ENCODE assay signal across 14 cellular contexts in genomic region chr12:89821901-89822300, GRCh38.
DNase-seq lines count a peak whose midpoint lies in the region; ATAC-seq and TF ChIP-seq lines count a peak whose summit lies in the region.
"Had no signal": no experiment of that assay in that cellular context is flagged by ENCODE, and none has a peak within 500 bp of the region (broad histone marks: within the 10 kb centered on the region; RNA-seq: fewer than 3 reads in every experiment).

No MANE protein-coding gene starts in this region.

- H3K9me3 Mint-ChIP-seq in stimulated activated naive B cell treated with anti-CD40 and anti-IgM and Interleukin-4, amounts not matched to agents 10 μg/mL and 1 μg/mL and 100 μg/mL, for 72 hours = peaks cover 0 to 4% of the 10 kb centered on the region in 2 donors
- H3K9me3 Mint-ChIP-seq: activated T-cell treated with anti-CD3 and anti-CD28 coated beads, Interleukin-2, amount 50 U/mL, for 4 hours had no signal

- no peak for TF ChIP-seq POLR2A in HCT116 (IDR thresholded peaks at IDR 0.05; ENCODE audit: borderline replicate concordance, extremely low read depth, insufficient read depth, insufficient read length)
- TF ChIP-seq POLR2A in spleen (IDR thresholded peaks at IDR 0.05) = no peak

- no peaks in the 10 kb centered on the region for H3K9me3 ChIP-seq in HCT116 (ENCODE audit: control insufficient read depth in 1 of 2, insufficient read depth in 1 of 2, low read depth in 1 of 2, low read length in 2 of 2)
- H3K9me3 ChIP-seq in spleen = no peaks in the 10 kb centered on the region
- H3K9me3 ChIP-seq in heart right ventricle = no peaks in the 10 kb centered on the region
- H3K9me3 ChIP-seq: stomach had no signal

- no peak overlapping the region for H3K4me2 ChIP-seq in HCT116 (ENCODE audit: low read length)

- peak; percentile 58 for ATAC-seq in GM19025 (IDR thresholded peaks at IDR 0.05; ENCODE audit: low read depth, unreplicated experiment)
- ATAC-seq in HCT116 = no peak
- ATAC-seq in HG03521 (IDR thresholded peaks at IDR 0.05; ENCODE audit: unreplicated experiment) = peak; percentile 54
- ATAC-seq in stimulated activated naive B cell treated with anti-CD40 and anti-IgM and Interleukin-4, amounts not matched to agents 10 μg/mL and 1 μg/mL and 100 μg/mL, for 72 hours (replicated peaks) = peak; percentile 56 to 76
- no peak for ATAC-seq in heart right ventricle
- ATAC-seq: activated T-cell treated with anti-CD3 and anti-CD28 coated beads, Interleukin-2, amount 50 U/mL, for 4 hours had no signal

- intact Hi-C loops in HCT116 (cut with micrococcal nuclease) (no loop called here), spleen (cut with DNase I; ENCODE audit: low total_unique reads) (no loop called here), heart right ventricle (cut with DNase I) (no loop called here)

- POLR2A ChIA-PET in HCT116 (lab: Charles Lee) = no interaction called here

- H3K27me3 Mint-ChIP-seq in stimulated activated naive B cell treated with anti-CD40 and anti-IgM and Interleukin-4, amounts not matched to agents 10 μg/mL and 1 μg/mL and 100 μg/mL, for 72 hours = no peaks in the 10 kb centered on the region
- H3K27me3 Mint-ChIP-seq: brain had no signal

- H3K4me1 ChIP-seq in HCT116 (ENCODE audit: control insufficient read depth in 1 of 2, insufficient read depth in 2 of 2, low read length in 2 of 2) = peaks cover 8 to 12% of the 10 kb centered on the region in 2 experiments; a peak in 3 of 4 replicates
- peaks cover 0 to 9% (median 0%) of the 10 kb centered on the region in 6 donors for H3K4me1 ChIP-seq in spleen
- H3K4me1 ChIP-seq in heart right ventricle = no peaks in the 10 kb centered on the region
- H3K4me1 ChIP-seq: stomach had no signal

- no peak for TF ChIP-seq RAD21 in HCT116 (IDR thresholded peaks at IDR 0.05; ENCODE audit: low read depth)

- H3K79me2 ChIP-seq in HCT116 (ENCODE audit: insufficient read depth, low read length) = no peaks in the 10 kb centered on the region

- RAD21 ChIA-PET in HCT116 (lab: Charles Lee; ENCODE audit: low non-redundant PET in 1 of 2, low total read pairs in 2 of 2, uncharacterized antibody in 2 of 2, unreplicated experiment in 2 of 2) = no interaction called here

- BruUV-seq in HCT116 (replicated peaks; lab: Mats Ljungman, UMichigan) = no TSS peak

- H2AFZ ChIP-seq in HCT116 (ENCODE audit: low read depth, low read length, poor library complexity, severe bottlenecking) = peak overlapping the region; percentile 27

- no peak overlapping the region for H3K27ac Mint-ChIP-seq in stimulated activated naive B cell treated with anti-CD40 and anti-IgM and Interleukin-4, amounts not matched to agents 10 μg/mL and 1 μg/mL and 100 μg/mL, for 72 hours
- H3K27ac Mint-ChIP-seq: brain had no signal

- peaks cover 17 to 40% of the 10 kb centered on the region in 2 donors for H3K4me1 Mint-ChIP-seq in stimulated activated naive B cell treated with anti-CD40 and anti-IgM and Interleukin-4, amounts not matched to agents 10 μg/mL and 1 μg/mL and 100 μg/mL, for 72 hours
- H3K4me1 Mint-ChIP-seq: brain had no signal

- no peaks in the 10 kb centered on the region for H3K36me3 Mint-ChIP-seq in stimulated activated naive B cell treated with anti-CD40 and anti-IgM and Interleukin-4, amounts not matched to agents 10 μg/mL and 1 μg/mL and 100 μg/mL, for 72 hours
- H3K36me3 Mint-ChIP-seq: brain had no signal

- CTCF ChIA-PET in HCT116 (lab: Charles Lee) = no interaction called here

- H3K27ac ChIP-seq in HCT116 (ENCODE audit: low read depth, low read length) (no peak overlapping the region), spleen (no peak overlapping the region), heart right ventricle (no peak overlapping the region)
- H3K27ac ChIP-seq: stomach, VCaP had no signal

- DNase-seq in HCT116 (ENCODE audit: low read depth, low spot score) = no peak
- no peak for DNase-seq in stimulated activated naive B cell treated with anti-CD40 and anti-IgM and Interleukin-4, amounts not matched to agents 10 μg/mL and 1 μg/mL and 100 μg/mL, for 72 hours
- DNase-seq in activated T-cell treated with anti-CD3 and anti-CD28 coated beads for 4 hours = no peak
- DNase-seq in spleen = no peak
- DNase-seq in heart right ventricle = no peak
- DNase-seq: activated T-cell treated with anti-CD3 and anti-CD28 coated beads, Interleukin-2, amount 50 U/mL, for 4 hours; hypothalamus; NCI-H2171 treated with DMSO at 0.1 percent for 48 hours; stimulated activated CD4-positive, alpha-beta T cell treated with anti-CD3 and anti-CD28 coated beads, Interleukin-4, amount 100 ng/mL, for 1 hour; stomach had no signal

- no peaks in the 10 kb centered on the region for H4K20me1 ChIP-seq in HCT116 (ENCODE audit: insufficient read depth)

- no peak overlapping the region for H3K4me3 ChIP-seq in HCT116 (replicated peaks in 1 of 2; ENCODE audit: low read depth in 1 of 2, low read length in 2 of 2)
- no peak overlapping the region for H3K4me3 ChIP-seq in spleen
- no peak overlapping the region for H3K4me3 ChIP-seq in heart right ventricle
- H3K4me3 ChIP-seq: stomach had no signal

- no peaks in the 10 kb centered on the region for H3K27me3 ChIP-seq in HCT116 (ENCODE audit: insufficient read depth, low read length)
- no peaks in the 10 kb centered on the region for H3K27me3 ChIP-seq in spleen (replicated peaks in 1 of 7)
- peaks cover 0 to 17% (median 0%) of the 10 kb centered on the region in 7 donors for H3K27me3 ChIP-seq in heart right ventricle
- H3K27me3 ChIP-seq: stomach had no signal

- H3K36me3 ChIP-seq in HCT116 (ENCODE audit: control insufficient read depth in 1 of 2, insufficient read depth in 2 of 2, low read length in 2 of 2) = no peaks in the 10 kb centered on the region
- no peaks in the 10 kb centered on the region for H3K36me3 ChIP-seq in spleen
- H3K36me3 ChIP-seq in heart right ventricle = no peaks in the 10 kb centered on the region
- H3K36me3 ChIP-seq: stomach had no signal

- no peaks in the 10 kb centered on the region for H3K9me2 ChIP-seq in HCT116 (ENCODE audit: insufficient read depth)

- TF ChIP-seq CTCF in HCT116 (IDR thresholded peaks at IDR 0.05 in 2 of 3, conservative IDR thresholded peaks at IDR 0.05 in 1 of 3; ENCODE audit: borderline replicate concordance in 1 of 3, insufficient read depth in 1 of 3, low read depth in 2 of 3, low read length in 2 of 3) (no peak), spleen (IDR thresholded peaks at IDR 0.05 in 8 of 11, conservative IDR thresholded peaks at IDR 0.05 in 3 of 11) (no peak), heart right ventricle (IDR thresholded peaks at IDR 0.05) (no peak)

- no peak overlapping the region for H3K9ac ChIP-seq in HCT116 (ENCODE audit: low read length)

- no peak overlapping the region for H3K4me3 Mint-ChIP-seq in stimulated activated naive B cell treated with anti-CD40 and anti-IgM and Interleukin-4, amounts not matched to agents 10 μg/mL and 1 μg/mL and 100 μg/mL, for 72 hours
- H3K4me3 Mint-ChIP-seq: activated T-cell treated with anti-CD3 and anti-CD28 coated beads, Interleukin-2, amount 50 U/mL, for 4 hours; brain had no signal

TF ChIP-seq in HCT116, 20 proteins besides CTCF, POLR2A, EP300 and RAD21:
- no peak for TF ChIP-seq FOSL1 (IDR thresholded peaks at IDR 0.05; ENCODE audit: low read depth)
- TF ChIP-seq ZNF274 (IDR thresholded peaks at IDR 0.05; ENCODE audit: low read depth, low read length) = no peak
- no peak for TF ChIP-seq EGR1 (IDR thresholded peaks at IDR 0.05; ENCODE audit: low read depth)
- no peak for TF ChIP-seq ELF1 (IDR thresholded peaks at IDR 0.05; ENCODE audit: borderline replicate concordance, low read depth)
- no peak for TF ChIP-seq CEBPB (IDR thresholded peaks at IDR 0.05; ENCODE audit: low read depth)
- no peak for TF ChIP-seq SP1 (IDR thresholded peaks at IDR 0.05; ENCODE audit: low read depth)

Comparison
In these comparisons a context has a peak if more than half of its experiments do, and no peak if none do; other contexts are left out.
1. ATAC-seq: peak in GM19025 (single experiment), HG03521 (single experiment) and stimulated activated naive B cell treated with anti-CD40 and anti-IgM and Interleukin-4, amounts not matched to agents 10 μg/mL and 1 μg/mL and 100 μg/mL, for 72 hours (2 of 2); none in HCT116 (single experiment) and heart right ventricle (0 of 8).